Comparison of ENCODE assay signal across 19 cellular contexts in genomic region chr3:41579861-41580260, GRCh38.
"Had no signal": no experiment of that assay in that cellular context is flagged by ENCODE, and none has a peak within 500 bp of the region (broad histone marks: within the 10 kb centered on the region; RNA-seq: fewer than 3 reads in every experiment).

No MANE protein-coding gene starts in this region.

- H3K4me3 Mint-ChIP-seq: activated CD4-positive, alpha-beta memory T cell treated with anti-CD3 and anti-CD28 coated beads for 36 hours; activated naive CD4-positive, alpha-beta T cell treated with anti-CD3 and anti-CD28 coated beads, Interleukin-2, amount 10 ng/mL, durations not matched to agents 7 days and 5 days; activated naive CD8-positive, alpha-beta T cell treated with anti-CD3 and anti-CD28 coated beads, Interleukin-2, amount 10 ng/mL, durations not matched to agents 7 days and 5 days; natural killer cell; neural progenitor cell; stimulated activated naive CD8-positive, alpha-beta T cell treated with anti-CD3 and anti-CD28 coated beads, Interleukin-15, Interleukin-2, amounts not matched to agents 100 ng/mL and 50 ng/mL, for 24 hours had no signal

- H3K27ac ChIP-seq: ascending aorta, brain microvascular endothelial cell, heart right ventricle, neural progenitor cell, right lobe of liver, upper lobe of left lung, vagina, VCaP had no signal

- H3K4me3 ChIP-seq: ascending aorta, heart right ventricle, neural progenitor cell, right lobe of liver, upper lobe of left lung, vagina had no signal

- H3K27me3 Mint-ChIP-seq: activated CD4-positive, alpha-beta memory T cell treated with anti-CD3 and anti-CD28 coated beads for 36 hours; activated naive CD4-positive, alpha-beta T cell treated with anti-CD3 and anti-CD28 coated beads, Interleukin-2, amount 10 ng/mL, durations not matched to agents 7 days and 5 days; activated naive CD8-positive, alpha-beta T cell treated with anti-CD3 and anti-CD28 coated beads, Interleukin-2, amount 10 ng/mL, durations not matched to agents 7 days and 5 days; stimulated activated naive CD8-positive, alpha-beta T cell treated with anti-CD3 and anti-CD28 coated beads, Interleukin-15, Interleukin-2, amounts not matched to agents 100 ng/mL and 50 ng/mL, for 24 hours had no signal

- H3K27ac Mint-ChIP-seq: activated CD4-positive, alpha-beta memory T cell treated with anti-CD3 and anti-CD28 coated beads for 36 hours; activated naive CD4-positive, alpha-beta T cell treated with anti-CD3 and anti-CD28 coated beads, Interleukin-2, amount 10 ng/mL, durations not matched to agents 7 days and 5 days; activated naive CD8-positive, alpha-beta T cell treated with anti-CD3 and anti-CD28 coated beads, Interleukin-2, amount 10 ng/mL, durations not matched to agents 7 days and 5 days; natural killer cell; neural progenitor cell; stimulated activated naive CD8-positive, alpha-beta T cell treated with anti-CD3 and anti-CD28 coated beads, Interleukin-15, Interleukin-2, amounts not matched to agents 100 ng/mL and 50 ng/mL, for 24 hours had no signal

- ATAC-seq: heart right ventricle, natural killer cell, right lobe of liver had no signal

- H3K36me3 ChIP-seq: ascending aorta, brain microvascular endothelial cell, heart right ventricle, neural progenitor cell, right lobe of liver, upper lobe of left lung, vagina had no signal

- H3K27me3 ChIP-seq: ascending aorta, brain microvascular endothelial cell, heart right ventricle, neural progenitor cell, right lobe of liver, upper lobe of left lung, vagina had no signal

- H3K4me1 Mint-ChIP-seq: activated naive CD4-positive, alpha-beta T cell treated with anti-CD3 and anti-CD28 coated beads, Interleukin-2, amount 10 ng/mL, durations not matched to agents 7 days and 5 days; activated naive CD8-positive, alpha-beta T cell treated with anti-CD3 and anti-CD28 coated beads, Interleukin-2, amount 10 ng/mL, durations not matched to agents 7 days and 5 days; natural killer cell had no signal

- H3K36me3 Mint-ChIP-seq: activated naive CD8-positive, alpha-beta T cell treated with anti-CD3 and anti-CD28 coated beads, Interleukin-2, amount 10 ng/mL, durations not matched to agents 7 days and 5 days; natural killer cell; neural progenitor cell had no signal

- DNase-seq: activated CD4-positive, alpha-beta memory T cell treated with anti-CD3 and anti-CD28 coated beads for 36 hours; activated CD4-positive, alpha-beta T cell treated with anti-CD3 and anti-CD28 coated beads for 48 hours; activated CD8-positive, alpha-beta memory T cell treated with anti-CD3 and anti-CD28 coated beads, Interleukin-2, amount 50 U/mL, for 4 hours; activated gamma-delta T cell; activated naive CD4-positive, alpha-beta T cell treated with anti-CD3 and anti-CD28 coated beads, Interleukin-2, amount 10 ng/mL, durations not matched to agents 7 days and 5 days; activated naive CD8-positive, alpha-beta T cell treated with anti-CD3 and anti-CD28 coated beads, Interleukin-2, amount 10 ng/mL, durations not matched to agents 7 days and 5 days; activated T-cell treated with anti-CD3 and anti-CD28 coated beads, Interleukin-2, amount 50 U/mL, for 1 hour; cortex of kidney; heart right ventricle; natural killer cell; right lobe of liver; stimulated activated CD4-positive, alpha-beta T cell treated with anti-CD3 and anti-CD28 coated beads, Interleukin-4, amount 100 ng/mL, for 1 hour had no signal

- H3K9me3 Mint-ChIP-seq: activated CD4-positive, alpha-beta memory T cell treated with anti-CD3 and anti-CD28 coated beads for 36 hours; natural killer cell; neural progenitor cell; stimulated activated naive CD8-positive, alpha-beta T cell treated with anti-CD3 and anti-CD28 coated beads, Interleukin-15, Interleukin-2, amounts not matched to agents 100 ng/mL and 50 ng/mL, for 24 hours had no signal
